ENCODE assay signal across 23 cellular contexts in the genomic region with DNA sequence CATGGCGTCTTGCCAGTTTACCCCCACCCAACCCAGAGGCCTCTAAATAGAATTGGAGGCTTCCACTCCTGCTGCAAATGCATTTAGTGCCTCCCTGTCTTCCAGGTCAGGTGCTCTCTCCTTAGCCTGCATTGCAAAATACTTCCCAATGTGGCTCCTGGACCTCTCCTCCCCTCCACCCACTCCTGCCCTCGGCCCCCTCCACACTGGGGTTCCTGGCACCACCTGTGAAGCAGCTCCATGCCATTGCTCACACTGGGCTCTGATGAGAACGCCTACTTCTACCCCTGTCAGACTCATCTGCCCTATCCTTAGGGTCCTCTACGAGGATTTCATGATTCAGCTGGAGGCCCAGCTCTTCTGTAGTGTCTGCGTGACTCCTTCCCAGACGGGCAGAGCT. TPM values are rescaled to one million over a fixed set of nuclear protein-coding genes. Genes with fewer than 3 reads are reported as not detected.
"Had no signal": no experiment of that assay in that cellular context is flagged by ENCODE, and none has a peak within 500 bp of the region (broad histone marks: within the 10 kb centered on the region; RNA-seq: fewer than 3 reads in every experiment).

No MANE protein-coding gene starts in this region.

- DNase-seq: IMR-90; Karpas-422; KG1; MG63; NCI-H1092; NCI-H1436; NCI-H187; NCI-H2029; NCI-H2081 treated with DMSO at 0.1 percent for 48 hours; NCI-H2227 treated with DMSO at 0.1 percent for 48 hours; NCI-H524; NCI-H526 treated with DMSO at 0.1 percent for 48 hours; NCI-H748 treated with DMSO at 0.1 percent for 48 hours; NK-92 treated with Interleukin-12 subunit alpha and Interleukin-12 subunit beta, amount 100 ng/mL, for 24 hours; PC-3; SHP77; SK-N-SH had no signal

- ATAC-seq: HepG2, Panc1, PC-3 had no signal

RNA-seq across cellular contexts. Expression of gene C10orf120, which starts 37.4 kb away (rescaled TPM):
- total RNA-seq: HepG2, HT1080, IMR-90, NCI-H460, OCI-LY7, PC-3, SK-MEL-5 had no signal
